In genomic region chr15:48667701-48668100, GRCh38 we compare ENCODE assay signal across 1 cellular context.
TF ChIP-seq lines count a peak whose summit lies in the region.

No MANE protein-coding gene starts in this region.

TF ChIP-seq in GM23338, 12 proteins besides CTCF, POLR2A, EP300 and RAD21 (continued from another document):
- no peak for TF ChIP-seq ZNF462 (CRISPR knock-in tag; IDR thresholded peaks at IDR 0.05)
- TF ChIP-seq NANOG (IDR thresholded peaks at IDR 0.05; ENCODE audit: borderline replicate concordance), result no peak
- TF ChIP-seq REST (IDR thresholded peaks at IDR 0.05; ENCODE audit: unreplicated experiment), result no peak
- TF ChIP-seq JUNB (IDR thresholded peaks at IDR 0.05; ENCODE audit: unreplicated experiment), result no peak
- no peak for TF ChIP-seq ETS1 (IDR thresholded peaks at IDR 0.05)
- TF ChIP-seq EZH2 (IDR thresholded peaks at IDR 0.05; ENCODE audit: low read depth, unreplicated experiment), result no peak
- no peak for TF ChIP-seq CREB1 (CRISPR knock-in tag; IDR thresholded peaks at IDR 0.05; ENCODE audit: low read depth)
- no peak for TF ChIP-seq ZNF114 (CRISPR knock-in tag; IDR thresholded peaks at IDR 0.05)
- no peak for TF ChIP-seq EZH2phosphoT487 (IDR thresholded peaks at IDR 0.05; ENCODE audit: unreplicated experiment)
- TF ChIP-seq STAT1 (IDR thresholded peaks at IDR 0.05; ENCODE audit: unreplicated experiment), result no peak
- TF ChIP-seq ZNF331 (CRISPR knock-in tag; IDR thresholded peaks at IDR 0.05; ENCODE audit: low read depth), result no peak
TF ChIP-seq in GM23338: peak in this region for 0.
